ENCODE assay signal across 23 cellular contexts in the genomic region with DNA sequence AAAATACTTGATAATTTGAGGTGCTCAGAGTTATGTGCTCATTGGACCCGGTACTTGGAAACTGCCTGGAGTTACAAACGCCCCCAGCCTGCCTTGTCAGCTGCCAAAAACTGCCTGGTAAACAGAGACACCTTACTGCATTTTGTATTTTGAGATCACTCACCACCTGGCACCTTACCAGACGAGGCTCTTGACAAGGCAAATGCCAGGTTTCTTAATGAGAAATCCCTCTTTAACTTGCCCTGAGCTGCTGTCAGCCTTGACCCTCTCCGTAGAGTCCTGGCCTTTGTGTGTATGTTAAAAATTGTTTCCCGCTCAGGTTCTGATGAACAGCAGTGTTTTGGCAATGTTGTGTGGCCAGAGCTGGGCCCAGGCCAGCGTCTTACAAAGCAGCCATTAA. TPM values are rescaled to one million over a fixed set of nuclear protein-coding genes. Genes with fewer than 3 reads are reported as not detected.
DNase-seq lines count a peak whose midpoint lies in the region; ATAC-seq and TF ChIP-seq lines count a peak whose summit lies in the region.
"Had no signal": no experiment of that assay in that cellular context is flagged by ENCODE, and none has a peak within 500 bp of the region (broad histone marks: within the 10 kb centered on the region; RNA-seq: fewer than 3 reads in every experiment).

No MANE protein-coding gene starts in this region.

- no peaks in the 10 kb centered on the region for H3K27me3 ChIP-seq in adrenal gland
- H3K27me3 ChIP-seq: body of pancreas, vagina had no signal

- no peaks in the 10 kb centered on the region for H3K4me1 Mint-ChIP-seq in natural killer cell
- H3K4me1 Mint-ChIP-seq: activated naive CD8-positive, alpha-beta T cell treated with anti-CD3 and anti-CD28 coated beads, Interleukin-2, amount 50 U/mL, for 24 hours had no signal

- no peaks in the 10 kb centered on the region for H3K9me3 ChIP-seq in adrenal gland (replicated peaks in 1 of 3)
- H3K9me3 ChIP-seq: body of pancreas, thoracic aorta, vagina had no signal

- H3K4me3 ChIP-seq in adrenal gland: no peak overlapping the region
- H3K4me3 ChIP-seq: body of pancreas, skin epidermis, thoracic aorta, vagina had no signal

- no peaks in the 10 kb centered on the region for H3K27me3 Mint-ChIP-seq in natural killer cell (ENCODE audit: low read depth in 2 of 2)

- no peak for TF ChIP-seq POLR2A in adrenal gland (IDR thresholded peaks at IDR 0.05)

- ATAC-seq in left lobe of liver: peak; percentile 33
- ATAC-seq in natural killer cell: no peak
- ATAC-seq: activated naive CD8-positive, alpha-beta T cell treated with anti-CD3 and anti-CD28 coated beads, Interleukin-2, amount 50 U/mL, for 24 hours; activated T-cell treated with anti-CD3 and anti-CD28 coated beads, Interleukin-2, amount 50 U/mL, for 4 hours; body of pancreas; left ventricle myocardium superior; natural killer cell treated with Interleukin-12 subunit alpha and Interleukin-12 subunit beta and Interleukin-15 and Interleukin-18, amount 100 ng/mL, for 72 hours; PC-3; stimulated activated naive CD8-positive, alpha-beta T cell treated with anti-CD3 and anti-CD28 coated beads, Interleukin-15, Interleukin-2, amounts not matched to agents 100 U/mL and 50 U/mL, for 24 hours had no signal

- H3K36me3 Mint-ChIP-seq in natural killer cell: no peaks in the 10 kb centered on the region
- H3K36me3 Mint-ChIP-seq: CD14-positive monocyte; natural killer cell treated with Interleukin-12 subunit alpha and Interleukin-12 subunit beta and Interleukin-15 and Interleukin-18, amount 100 ng/mL, for 72 hours had no signal

- TF ChIP-seq CTCF in natural killer cell (IDR thresholded peaks at IDR 0.05) (no peak), adrenal gland (IDR thresholded peaks at IDR 0.05) (no peak)

- intact Hi-C loops in natural killer cell (cut with micrococcal nuclease) (no loop called here), adrenal gland (cut with DNase I) (no loop called here)

- H3K36me3 ChIP-seq in adrenal gland (replicated peaks in 1 of 2): no peaks in the 10 kb centered on the region
- H3K36me3 ChIP-seq: thoracic aorta, vagina had no signal

- no peaks in the 10 kb centered on the region for H3K9me3 Mint-ChIP-seq in natural killer cell
- H3K9me3 Mint-ChIP-seq: natural killer cell treated with Interleukin-12 subunit alpha and Interleukin-12 subunit beta and Interleukin-15 and Interleukin-18, amount 100 ng/mL, for 72 hours had no signal

- no peak overlapping the region for H3K27ac Mint-ChIP-seq in natural killer cell
- H3K27ac Mint-ChIP-seq: activated naive CD8-positive, alpha-beta T cell treated with anti-CD3 and anti-CD28 coated beads, Interleukin-2, amount 50 U/mL, for 24 hours; CD14-positive monocyte; natural killer cell treated with Interleukin-12 subunit alpha and Interleukin-12 subunit beta and Interleukin-15 and Interleukin-18, amount 100 ng/mL, for 72 hours had no signal

- H3K27ac ChIP-seq in adrenal gland: no peak overlapping the region
- H3K27ac ChIP-seq: body of pancreas, skin epidermis, thoracic aorta, vagina, VCaP had no signal

- peak; percentile 93 for DNase-seq in DMS79 (lab: John Stamatoyannopoulos, UW)
- DNase-seq in NCI-H1105 (lab: John Stamatoyannopoulos, UW): peak; percentile 69
- DNase-seq in NCI-H2227 treated with DMSO at 0.1 percent for 48 hours (lab: John Stamatoyannopoulos, UW): peak; percentile 13
- no peak for DNase-seq in left lobe of liver (ENCODE audit: low spot score)
- no peak for DNase-seq in GM03348 (ENCODE audit: low spot score)
- no peak for DNase-seq in natural killer cell
- no peak for DNase-seq in adrenal gland
- DNase-seq in NCI-H510A (lab: John Stamatoyannopoulos, UW): no peak
- DNase-seq: activated CD4-positive, alpha-beta T cell treated with anti-CD3 and anti-CD28 coated beads for 48 hours; activated naive CD8-positive, alpha-beta T cell treated with anti-CD3 and anti-CD28 coated beads, Interleukin-2, amount 50 U/mL, for 24 hours; activated T-cell treated with anti-CD3 and anti-CD28 coated beads, Interleukin-2, amount 50 U/mL, for 4 hours; body of pancreas; left ventricle myocardium superior; PC-3; SHP77; stimulated activated naive CD8-positive, alpha-beta T cell treated with anti-CD3 and anti-CD28 coated beads, Interleukin-15, Interleukin-2, amounts not matched to agents 100 U/mL and 50 U/mL, for 24 hours had no signal

- WGBS in adrenal gland, 4 donors: 56 to 78% (median 71%) methylated on average over 6 of the region's 6 CpGs

- H3K4me1 ChIP-seq in adrenal gland (replicated peaks in 1 of 2): no peaks in the 10 kb centered on the region
- H3K4me1 ChIP-seq: body of pancreas, vagina had no signal

- H3K4me3 Mint-ChIP-seq in natural killer cell: no peak overlapping the region
- H3K4me3 Mint-ChIP-seq: activated naive CD8-positive, alpha-beta T cell treated with anti-CD3 and anti-CD28 coated beads, Interleukin-2, amount 50 U/mL, for 24 hours; activated T-cell treated with anti-CD3 and anti-CD28 coated beads, Interleukin-2, amount 50 U/mL, for 4 hours; CD14-positive monocyte; natural killer cell treated with Interleukin-12 subunit alpha and Interleukin-12 subunit beta and Interleukin-15 and Interleukin-18, amount 100 ng/mL, for 72 hours had no signal

RNA-seq across cellular contexts. Expression of a gene that starts 28.8 kb away (rescaled TPM):
- 7.7 TPM for total RNA-seq in left lobe of liver
- total RNA-seq in natural killer cell: 1 to 10 TPM in 1 of 3 donors, under 1 TPM in 1, not detected in 1; 0.65 to 1.6 TPM
- total RNA-seq in adrenal gland: 1 to 10 TPM; 1.1 to 6.5 (median 3.3) TPM
- polyA plus RNA-seq in adrenal gland: 1 to 10 TPM; 2.4 to 4.0 (median 3.6) TPM
- total RNA-seq: LHCN-M2; natural killer cell treated with Interleukin-12 subunit alpha and Interleukin-12 subunit beta and Interleukin-15 and Interleukin-18, amount 100 ng/mL, for 72 hours had no signal

Comparison
In these comparisons a context has a peak if more than half of its experiments do, and no peak if none do; other contexts are left out.
1. DNase-seq: peak in DMS79 (single experiment), NCI-H1105 (single experiment) and NCI-H2227 treated with DMSO at 0.1 percent for 48 hours (single experiment); none in left lobe of liver (single experiment), GM03348 (single experiment), natural killer cell (single experiment), adrenal gland (0 of 7) and NCI-H510A (single experiment).